Comparison of ENCODE assay signal across 24 cellular contexts in genomic region chr7:30975257-30975899, GRCh38. TPM values are rescaled to one million over a fixed set of nuclear protein-coding genes. Genes with fewer than 3 reads are reported as not detected.
DNase-seq lines count a peak whose midpoint lies in the region; ATAC-seq and TF ChIP-seq lines count a peak whose summit lies in the region.
"Had no signal": no experiment of that assay in that cellular context is flagged by ENCODE, and none has a peak within 500 bp of the region (broad histone marks: within the 10 kb centered on the region; RNA-seq: fewer than 3 reads in every experiment).

No MANE protein-coding gene starts in this region.

- H2AFZ ChIP-seq in OCI-LY3 (ENCODE audit: low read depth, low read length): peak overlapping the region; percentile 88

- peak overlapping the region; percentile 15 for H3K27ac Mint-ChIP-seq in type B pancreatic cell
- H3K27ac Mint-ChIP-seq: activated B cell treated with CpG ODN at 0.5 μM for 24 hours; CD4-positive, alpha-beta memory T cell; effector memory CD8-positive, alpha-beta T cell; HFFc6 had no signal

- 0 out of 2 replicates have a peak overlapping the region, but pooled peaks have one; percentile 19 for H3K9ac ChIP-seq in OCI-LY3 (ENCODE audit: low read length)

- no peak for ATAC-seq in heart left ventricle
- peak; percentile 5 for ATAC-seq in HG02943 (IDR thresholded peaks at IDR 0.05; ENCODE audit: low read depth, unreplicated experiment)
- ATAC-seq: effector memory CD8-positive, alpha-beta T cell had no signal

- peaks cover 0 to 4% (median 0%) of the 10 kb centered on the region in 9 donors for H3K27me3 ChIP-seq in heart left ventricle
- H3K27me3 ChIP-seq in OCI-LY3 (ENCODE audit: low read depth, low read length): no peaks in the 10 kb centered on the region
- H3K27me3 ChIP-seq in esophagus squamous epithelium: peaks cover 0 to 29% (median 0%) of the 10 kb centered on the region in 4 donors
- H3K27me3 ChIP-seq: uterus had no signal

- H3K79me2 ChIP-seq in OCI-LY3 (ENCODE audit: low read length): no peaks in the 10 kb centered on the region

- DNase-seq in cardiac septum (ENCODE audit: low spot score) (peak; percentile 38), heart left ventricle (no peak), type B pancreatic cell (ENCODE audit: extremely low spot score, unreplicated experiment) (no peak), SW480 (ENCODE audit: low spot score) (no peak), glomerular visceral epithelial cell (ENCODE audit: extremely low spot score) (no peak), esophagus squamous epithelium (lab: John Stamatoyannopoulos, UW) (no peak)
- DNase-seq: activated B cell treated with CpG ODN at 0.5 μM for 24 hours; activated effector memory CD4-positive, alpha-beta T cell treated with Interleukin-2 at 50 U/mL for 16 hours; effector memory CD8-positive, alpha-beta T cell; HFFc6; hippocampal formation; kidney; MG63; NCI-H774 had no signal

- no peak for TF ChIP-seq POLR2A in heart left ventricle (IDR thresholded peaks at IDR 0.05)
- no peak for TF ChIP-seq POLR2A in esophagus squamous epithelium (IDR thresholded peaks at IDR 0.05)

- no peak overlapping the region for H3K27ac ChIP-seq in heart left ventricle
- no peak overlapping the region for H3K27ac ChIP-seq in OCI-LY3 (ENCODE audit: low read length)
- H3K27ac ChIP-seq in esophagus squamous epithelium: no peak overlapping the region
- H3K27ac ChIP-seq: adrenal gland, uterus had no signal

- H3K27me3 Mint-ChIP-seq in type B pancreatic cell: peaks cover 64% of the 10 kb centered on the region

- H3K9me3 Mint-ChIP-seq in type B pancreatic cell: no peaks in the 10 kb centered on the region
- H3K9me3 Mint-ChIP-seq: activated B cell treated with CpG ODN at 0.5 μM for 24 hours; CD4-positive, alpha-beta memory T cell; effector memory CD8-positive, alpha-beta T cell; HFFc6; neural crest cell had no signal

- 88 to 94% (median 89%) methylated on average over 5 of the region's 5 CpGs for WGBS in heart left ventricle, 4 donors
- 74 to 100% methylated on average over 1 to 5 of the region's 5 CpGs for WGBS in esophagus squamous epithelium, 2 donors

- H4K20me1 ChIP-seq in OCI-LY3 (ENCODE audit: insufficient read depth, low read length): no peaks in the 10 kb centered on the region

- TF ChIP-seq CTCF in heart left ventricle (IDR thresholded peaks at IDR 0.05) (no peak), OCI-LY3 (IDR thresholded peaks at IDR 0.05; ENCODE audit: low read depth, low read length) (no peak), type B pancreatic cell (conservative IDR thresholded peaks at IDR 0.05) (no peak), esophagus squamous epithelium (IDR thresholded peaks at IDR 0.05) (no peak)

- H3K36me3 ChIP-seq in heart left ventricle (no peaks in the 10 kb centered on the region), OCI-LY3 (replicated peaks; ENCODE audit: low read depth, low read length) (no peaks in the 10 kb centered on the region), esophagus squamous epithelium (no peaks in the 10 kb centered on the region)
- H3K36me3 ChIP-seq: adrenal gland, MG63, uterus had no signal

- H3K4me3 ChIP-seq in heart left ventricle (no peak overlapping the region), OCI-LY3 (ENCODE audit: low read length) (no peak overlapping the region), esophagus squamous epithelium (no peak overlapping the region)
- H3K4me3 ChIP-seq: A549, adrenal gland, MG63, uterus had no signal

- H3K4me3 Mint-ChIP-seq in type B pancreatic cell: no peak overlapping the region
- H3K4me3 Mint-ChIP-seq: activated B cell treated with CpG ODN at 0.5 μM for 24 hours; CD4-positive, alpha-beta memory T cell; effector memory CD8-positive, alpha-beta T cell; HFFc6; neural crest cell; T-helper 17 cell had no signal

- no peak overlapping the region for H3K4me2 ChIP-seq in OCI-LY3 (ENCODE audit: low read length)
- H3K4me2 ChIP-seq: A549 had no signal

- intact Hi-C loops in cardiac septum (cut with DNase I): loop anchor here (2.0 to 5.0 kb wide), 3 partner anchors 38 to 233 kb away; no protein-coding TSS in a partner anchor
- intact Hi-C loops in heart left ventricle (cut with DNase I): loop anchor here (1.0 to 5.0 kb wide), 8 partner anchors 33 to 657 kb away; no protein-coding TSS in a partner anchor
- intact Hi-C loops in esophagus squamous epithelium (cut with DNase I): loop anchor here (5.0 kb wide), 1 partner anchor 178 kb away; no protein-coding TSS in a partner anchor

- peaks cover 0 to 19% (median 1%) of the 10 kb centered on the region in 12 donors for H3K4me1 ChIP-seq in heart left ventricle
- H3K4me1 ChIP-seq in OCI-LY3 (ENCODE audit: low read length): peaks cover 18% of the 10 kb centered on the region
- peaks cover 0 to 7% (median 0%) of the 10 kb centered on the region in 3 donors for H3K4me1 ChIP-seq in esophagus squamous epithelium
- H3K4me1 ChIP-seq: adrenal gland, uterus had no signal

- H3K9me3 ChIP-seq in heart left ventricle (no peaks in the 10 kb centered on the region), OCI-LY3 (ENCODE audit: insufficient read depth, low read length) (no peaks in the 10 kb centered on the region), esophagus squamous epithelium (no peaks in the 10 kb centered on the region)
- H3K9me3 ChIP-seq: A549, adrenal gland, MG63, uterus had no signal

- H3K4me1 Mint-ChIP-seq in type B pancreatic cell (ENCODE audit: unreplicated experiment): no peaks in the 10 kb centered on the region

- no peaks in the 10 kb centered on the region for H3K36me3 Mint-ChIP-seq in type B pancreatic cell
- H3K36me3 Mint-ChIP-seq: CD4-positive, alpha-beta memory T cell had no signal

RNA-seq across cellular contexts. Expression of gene GHRHR, which starts 11.6 kb away (rescaled TPM):
- total RNA-seq in cardiac septum: not detected
- not detected for total RNA-seq in heart left ventricle
- not detected for polyA plus RNA-seq in heart left ventricle
- not detected in 2 replicates for total RNA-seq in type B pancreatic cell (ENCODE audit: low replicate concordance)
- total RNA-seq in esophagus squamous epithelium: not detected
- total RNA-seq: activated B cell treated with CpG ODN at 0.5 μM for 24 hours; activated CD8-positive, alpha-beta memory T cell treated with anti-CD3 and anti-CD28 coated beads for 36 hours; CD4-positive, alpha-beta memory T cell; Daoy; HFFc6; kidney; neural crest cell; T-helper 17 cell; uterus had no signal
- polyA plus RNA-seq: A549; CD4-positive, alpha-beta memory T cell had no signal
